ENCODE assay signal across 2 cellular contexts in genomic region chr17:15269690-15270089, GRCh38.
TF ChIP-seq lines count a peak whose summit lies in the region.

No MANE protein-coding gene starts in this region.

TF ChIP-seq in IMR-90, 13 proteins besides CTCF, POLR2A, EP300 and RAD21:
- TF ChIP-seq MXI1 (IDR thresholded peaks at IDR 0.05; ENCODE audit: borderline replicate concordance, low read depth, low read length) (no peak), MAFK (IDR thresholded peaks at IDR 0.05; ENCODE audit: low read depth, low read length) (no peak), MAZ (IDR thresholded peaks at IDR 0.05; ENCODE audit: borderline replicate concordance, low read depth, low read length) (no peak), ELK1 (IDR thresholded peaks at IDR 0.05; ENCODE audit: borderline replicate concordance, low read depth, low read length) (no peak), FOS (IDR thresholded peaks at IDR 0.05; ENCODE audit: low read depth, low read length) (no peak), USF2 (IDR thresholded peaks at IDR 0.05; ENCODE audit: low read depth, low read length) (no peak), RFX5 (IDR thresholded peaks at IDR 0.05; ENCODE audit: low read depth, low read length) (no peak), SMC3 (IDR thresholded peaks at IDR 0.05; ENCODE audit: low read depth, low read length) (no peak), CEBPB (IDR thresholded peaks at IDR 0.05; ENCODE audit: low read depth, low read length) (no peak), NFE2L2 (IDR thresholded peaks at IDR 0.05; ENCODE audit: low read depth, low read length) (no peak)
TF ChIP-seq in IMR-90: peak in this region for 0.

TF ChIP-seq in endothelial cell of umbilical vein, 7 proteins besides CTCF, POLR2A, EP300 and RAD21:
- TF ChIP-seq JUN (IDR thresholded peaks at IDR 0.05; ENCODE audit: borderline replicate concordance, insufficient read depth, insufficient read length, low read depth) (no peak), MAX (IDR thresholded peaks at IDR 0.05; ENCODE audit: insufficient read depth, insufficient read length) (no peak), EZH2 (IDR thresholded peaks at IDR 0.05; ENCODE audit: borderline replicate concordance, low read depth, low read length, severe bottlenecking) (no peak), MYC (IDR thresholded peaks at IDR 0.05; ENCODE audit: low read depth, low read length) (no peak), FOS (IDR thresholded peaks at IDR 0.05; ENCODE audit: borderline replicate concordance, insufficient read depth, low read length) (no peak), POLR2AphosphoS5 (IDR thresholded peaks at IDR 0.05; ENCODE audit: insufficient read depth, low read depth, low read length) (no peak), GATA2 (IDR thresholded peaks at IDR 0.05; ENCODE audit: insufficient read depth, insufficient read length, low read depth, low read length) (no peak)
